In the genomic region with DNA sequence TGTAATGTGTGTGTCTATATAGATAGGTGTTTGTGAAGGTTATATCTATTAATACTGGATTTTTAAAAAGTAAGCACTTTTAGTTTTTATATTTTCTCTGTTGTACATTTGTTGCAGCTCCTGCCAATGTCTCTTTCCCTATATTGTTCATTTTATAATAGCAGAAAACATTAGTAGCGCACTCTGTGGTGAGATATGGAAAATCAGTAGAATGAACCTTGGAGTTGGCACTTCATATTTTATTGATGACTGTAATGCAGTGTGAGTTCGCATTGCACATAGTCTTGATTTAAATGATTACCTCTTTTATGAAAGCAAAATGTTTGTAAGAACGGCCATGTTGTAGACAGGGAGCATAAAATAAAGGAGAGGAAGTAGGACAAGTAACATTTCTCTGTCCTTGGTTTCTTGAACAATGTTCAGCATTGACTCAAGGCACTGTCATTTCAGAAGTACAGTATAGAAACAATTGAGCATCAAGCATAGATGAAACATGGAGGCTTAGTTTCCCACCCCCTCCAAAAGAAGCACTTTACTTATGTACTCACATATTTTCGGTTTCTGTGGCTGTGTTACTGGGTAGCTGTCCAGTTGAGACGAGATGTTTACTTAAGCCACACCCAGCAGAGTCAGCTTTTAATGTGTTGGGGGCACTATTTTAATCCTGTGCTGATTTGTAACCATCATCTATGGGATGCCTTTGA, we compare ENCODE assay signal across 9 cellular contexts.
DNase-seq lines count a peak whose midpoint lies in the region; ATAC-seq and TF ChIP-seq lines count a peak whose summit lies in the region.
"Had no signal": no experiment of that assay in that cellular context is flagged by ENCODE, and none has a peak within 500 bp of the region (broad histone marks: within the 10 kb centered on the region; RNA-seq: fewer than 3 reads in every experiment).

No MANE protein-coding gene starts in this region.

- H3K36me3 Mint-ChIP-seq in activated CD8-positive, alpha-beta memory T cell treated with anti-CD3 and anti-CD28 coated beads, Interleukin-2, amount 10 ng/mL, durations not matched to agents 7 days and 5 days = peaks cover 2% of the 10 kb centered on the region

- H3K4me1 Mint-ChIP-seq in activated CD8-positive, alpha-beta memory T cell treated with anti-CD3 and anti-CD28 coated beads, Interleukin-2, amount 10 ng/mL, durations not matched to agents 7 days and 5 days = peaks cover 18% of the 10 kb centered on the region

- H3K4me3 ChIP-seq in PC-9 (no peak overlapping the region), urinary bladder (ENCODE audit: low read depth, low read length) (peak overlapping the region; percentile 28)

- TF ChIP-seq CTCF in PC-9 (conservative IDR thresholded peaks at IDR 0.05) = no peak

- H2AFZ ChIP-seq in PC-9 = no peak overlapping the region

- H3K4me1 ChIP-seq in PC-9 (replicated peaks; ENCODE audit: insufficient read depth) (peaks cover 27% of the 10 kb centered on the region), urinary bladder (ENCODE audit: insufficient read depth) (peaks cover 3% of the 10 kb centered on the region)

- peaks cover 87% of the 10 kb centered on the region for H4K20me1 ChIP-seq in PC-9 (ENCODE audit: insufficient read depth)

- WGBS in urinary bladder = 51% methylated on average over 5 of the region's 5 CpGs

- peak overlapping the region; percentile 44 for H3K4me2 ChIP-seq in PC-9

- H3K4me3 Mint-ChIP-seq in activated CD8-positive, alpha-beta memory T cell treated with anti-CD3 and anti-CD28 coated beads, Interleukin-2, amount 10 ng/mL, durations not matched to agents 7 days and 5 days = no peak overlapping the region
- H3K4me3 Mint-ChIP-seq: activated B cell treated with CpG ODN at 0.5 μM for 24 hours had no signal

- CTCF ChIA-PET in activated CD8-positive, alpha-beta memory T cell treated with anti-CD3 and anti-CD28 coated beads, Interleukin-2, amount 10 ng/mL, durations not matched to agents 7 days and 5 days (lab: Charles Lee) = interaction anchor here (0.8 kb wide), 1 partner anchor 386 kb away, joined by 3 read pairs; no protein-coding TSS in a partner anchor
- CTCF ChIA-PET in PC-9 (lab: Charles Lee) = interaction anchor here (0.5 kb wide), 1 partner anchor 87 kb away, joined by 3 read pairs; no protein-coding TSS in a partner anchor

- H3K27ac ChIP-seq in PC-9 = no peak overlapping the region
- H3K27ac ChIP-seq in urinary bladder (ENCODE audit: low read depth) = no peak overlapping the region

- POLR2A ChIA-PET in PC-9 (lab: Charles Lee; ENCODE audit: unreplicated experiment) = interaction anchor here (0.5 to 0.7 kb wide), 2 partner anchors 29 to 215 kb away, joined by 3 to 4 read pairs; no protein-coding TSS in a partner anchor

- H3K27me3 Mint-ChIP-seq in activated CD8-positive, alpha-beta memory T cell treated with anti-CD3 and anti-CD28 coated beads, Interleukin-2, amount 10 ng/mL, durations not matched to agents 7 days and 5 days = no peaks in the 10 kb centered on the region

- H3K27ac Mint-ChIP-seq in activated CD8-positive, alpha-beta memory T cell treated with anti-CD3 and anti-CD28 coated beads, Interleukin-2, amount 10 ng/mL, durations not matched to agents 7 days and 5 days = no peak overlapping the region
- H3K27ac Mint-ChIP-seq: activated B cell treated with CpG ODN at 0.5 μM for 24 hours had no signal

- peaks cover 46% of the 10 kb centered on the region for H3F3A ChIP-seq in PC-9 (ENCODE audit: insufficient read depth, low read depth)

- H3K9me2 ChIP-seq in PC-9 (ENCODE audit: insufficient read depth) = no peaks in the 10 kb centered on the region

- no peaks in the 10 kb centered on the region for H3K9me3 Mint-ChIP-seq in activated CD8-positive, alpha-beta memory T cell treated with anti-CD3 and anti-CD28 coated beads, Interleukin-2, amount 10 ng/mL, durations not matched to agents 7 days and 5 days (ENCODE audit: low read depth)
- H3K9me3 Mint-ChIP-seq: activated B cell treated with CpG ODN at 0.5 μM for 24 hours had no signal

- peak; percentile 47 for ATAC-seq in activated CD8-positive, alpha-beta memory T cell treated with anti-CD3 and anti-CD28 coated beads, Interleukin-2, amount 10 ng/mL, durations not matched to agents 7 days and 5 days
- no peak for ATAC-seq in HG03139 (IDR thresholded peaks at IDR 0.05; ENCODE audit: unreplicated experiment)

- no peaks in the 10 kb centered on the region for H3K27me3 ChIP-seq in PC-9 (ENCODE audit: insufficient read depth, low read depth)

- H3K79me2 ChIP-seq in PC-9 (ENCODE audit: low read depth) = peaks cover 100% of the 10 kb centered on the region

- no peak for DNase-seq in activated CD8-positive, alpha-beta memory T cell treated with anti-CD3 and anti-CD28 coated beads, Interleukin-2, amount 10 ng/mL, durations not matched to agents 7 days and 5 days
- no peak for DNase-seq in activated CD8-positive, alpha-beta memory T cell treated with anti-CD3 and anti-CD28 coated beads, Interleukin-2, amount 50 U/mL, for 48 hours
- DNase-seq in PC-9 = no peak
- DNase-seq in fibroblast of peridontal ligament (ENCODE audit: extremely low read depth) = peak; percentile 64
- DNase-seq in hippocampal formation (lab: John Stamatoyannopoulos, UW) = no peak
- DNase-seq in NCI-H82 treated with DMSO at 0.1 percent for 48 hours (lab: John Stamatoyannopoulos, UW; ENCODE audit: unreplicated experiment) = no peak
- DNase-seq: activated B cell treated with CpG ODN at 0.5 μM for 24 hours had no signal

- BruUV-seq in PC-9 (replicated peaks; lab: Mats Ljungman, UMichigan) = no TSS peak

- intact Hi-C loops in PC-9 (cut with micrococcal nuclease; ENCODE audit: unreplicated experiment) = no loop called here

- 0 out of 2 replicates have a peak, but pooled peaks cover 4% of the 10 kb centered on the region for H3K9me3 ChIP-seq in PC-9 (ENCODE audit: insufficient read depth, low read depth)

- H3K36me3 ChIP-seq in PC-9 (ENCODE audit: low read depth) (peaks cover 4% of the 10 kb centered on the region), urinary bladder (ENCODE audit: insufficient read depth) (no peaks in the 10 kb centered on the region)
